17 cellular contexts compared by ENCODE assay signal in the genomic region with DNA sequence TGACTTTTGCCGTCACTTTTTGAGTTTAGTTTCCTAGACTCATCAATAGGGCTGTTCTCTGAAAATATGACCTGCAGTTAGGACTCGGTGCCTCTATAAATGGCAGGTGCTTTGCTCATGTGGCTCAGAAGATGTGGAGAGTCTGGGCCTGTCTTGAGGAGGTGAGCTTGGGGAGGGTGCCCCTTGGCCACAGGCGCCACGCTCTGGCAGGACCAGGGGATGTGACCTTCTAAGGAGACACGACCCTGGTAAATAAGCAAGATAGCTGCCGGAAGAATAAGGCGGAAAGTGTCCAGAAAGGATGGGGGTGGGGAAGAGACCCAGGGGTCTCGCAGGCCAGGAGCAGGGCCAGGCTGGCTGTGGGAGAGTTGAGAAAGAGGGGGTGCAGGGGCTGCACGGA.
"Had no signal": no experiment of that assay in that cellular context is flagged by ENCODE, and none has a peak within 500 bp of the region (broad histone marks: within the 10 kb centered on the region; RNA-seq: fewer than 3 reads in every experiment).

No MANE protein-coding gene starts in this region.

- H3K4me3 Mint-ChIP-seq: mesothelial cell of epicardium, natural killer cell had no signal

- H3K4me3 ChIP-seq: coronary artery, gastrocnemius medialis, heart right ventricle, right atrium auricular region, smooth muscle cell had no signal

- H3K27ac Mint-ChIP-seq: mesothelial cell of epicardium, natural killer cell had no signal

- H3K36me3 ChIP-seq: gastrocnemius medialis, heart right ventricle, neutrophil, right atrium auricular region had no signal

- H3K9me3 Mint-ChIP-seq: mesothelial cell of epicardium, natural killer cell had no signal

- ATAC-seq: esophagus mucosa, gastrocnemius medialis, heart right ventricle, left lobe of liver, natural killer cell had no signal

- H3K9me3 ChIP-seq: gastrocnemius medialis, heart right ventricle, neutrophil, right atrium auricular region had no signal

- DNase-seq: effector CD4-positive, alpha-beta T cell; gastrocnemius medialis; heart right ventricle; islet precursor cell; mammary epithelial cell; natural killer cell; stimulated activated CD4-positive, alpha-beta T cell treated with anti-CD3 and anti-CD28 coated beads, Interleukin-2, amount 100 ng/mL, for 48 hours; stimulated activated naive CD4-positive, alpha-beta T cell treated with Interleukin-2 at 50 U/mL for 16 hours; trophoblast cell had no signal

- H3K4me2 ChIP-seq: smooth muscle cell had no signal

- H3K27me3 ChIP-seq: gastrocnemius medialis, heart right ventricle, right atrium auricular region had no signal

- FAIRE-seq: urothelium cell line had no signal

- H3K36me3 Mint-ChIP-seq: mesothelial cell of epicardium, natural killer cell had no signal

- H3K27ac ChIP-seq: coronary artery, gastrocnemius medialis, heart right ventricle, neutrophil, right atrium auricular region had no signal
